1 cellular context compared by ENCODE assay signal in the genomic region with DNA sequence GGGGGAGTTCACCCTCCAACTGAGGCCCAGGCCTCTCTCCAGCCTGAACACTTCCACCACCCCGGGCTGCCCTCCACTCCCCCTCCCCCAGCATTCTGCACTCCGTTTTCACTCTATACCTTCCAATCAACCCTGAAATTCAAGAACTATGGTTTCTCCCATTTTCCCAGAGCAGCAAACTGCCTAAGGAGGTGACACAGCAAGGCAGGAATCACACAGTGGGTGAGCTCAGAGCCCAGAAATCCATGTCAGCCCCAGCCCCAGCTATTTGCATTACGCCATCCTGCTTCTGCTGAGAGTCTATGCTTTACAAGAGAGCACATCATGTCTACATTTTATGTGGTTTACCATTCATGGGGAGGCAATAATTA.
TF ChIP-seq lines count a peak whose summit lies in the region.

No MANE protein-coding gene starts in this region.

TF ChIP-seq in SK-N-SH, 30 proteins besides CTCF, POLR2A, EP300 and RAD21:
- TF ChIP-seq, protein P1, sequence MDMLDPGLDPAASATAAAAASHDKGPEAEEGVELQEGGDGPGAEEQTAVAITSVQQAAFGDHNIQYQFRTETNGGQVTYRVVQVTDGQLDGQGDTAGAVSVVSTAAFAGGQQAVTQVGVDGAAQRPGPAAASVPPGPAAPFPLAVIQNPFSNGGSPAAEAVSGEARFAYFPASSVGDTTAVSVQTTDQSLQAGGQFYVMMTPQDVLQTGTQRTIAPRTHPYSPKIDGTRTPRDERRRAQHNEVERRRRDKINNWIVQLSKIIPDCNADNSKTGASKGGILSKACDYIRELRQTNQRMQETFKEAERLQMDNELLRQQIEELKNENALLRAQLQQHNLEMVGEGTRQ (IDR thresholded peaks at IDR 0.05; ENCODE audit: borderline replicate concordance, low read depth, low read length) = no peak
- TF ChIP-seq, protein P2, sequence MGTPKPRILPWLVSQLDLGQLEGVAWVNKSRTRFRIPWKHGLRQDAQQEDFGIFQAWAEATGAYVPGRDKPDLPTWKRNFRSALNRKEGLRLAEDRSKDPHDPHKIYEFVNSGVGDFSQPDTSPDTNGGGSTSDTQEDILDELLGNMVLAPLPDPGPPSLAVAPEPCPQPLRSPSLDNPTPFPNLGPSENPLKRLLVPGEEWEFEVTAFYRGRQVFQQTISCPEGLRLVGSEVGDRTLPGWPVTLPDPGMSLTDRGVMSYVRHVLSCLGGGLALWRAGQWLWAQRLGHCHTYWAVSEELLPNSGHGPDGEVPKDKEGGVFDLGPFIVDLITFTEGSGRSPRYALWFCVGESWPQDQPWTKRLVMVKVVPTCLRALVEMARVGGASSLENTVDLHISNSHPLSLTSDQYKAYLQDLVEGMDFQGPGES (IDR thresholded peaks at IDR 0.05; ENCODE audit: low read depth, low read length) = no peak
- TF ChIP-seq ELF1 (IDR thresholded peaks at IDR 0.05) = no peak
- TF ChIP-seq POLR2AphosphoS5 (IDR thresholded peaks at IDR 0.05; ENCODE audit: low read depth, low read length) = no peak
- TF ChIP-seq, protein P3, sequence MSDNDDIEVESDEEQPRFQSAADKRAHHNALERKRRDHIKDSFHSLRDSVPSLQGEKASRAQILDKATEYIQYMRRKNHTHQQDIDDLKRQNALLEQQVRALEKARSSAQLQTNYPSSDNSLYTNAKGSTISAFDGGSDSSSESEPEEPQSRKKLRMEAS (IDR thresholded peaks at IDR 0.05; ENCODE audit: low read depth) = no peak
- no peak for TF ChIP-seq JUND (IDR thresholded peaks at IDR 0.05)
- TF ChIP-seq NRF1 (IDR thresholded peaks at IDR 0.05; ENCODE audit: low read depth, low read length) = no peak
- TF ChIP-seq, protein P4, sequence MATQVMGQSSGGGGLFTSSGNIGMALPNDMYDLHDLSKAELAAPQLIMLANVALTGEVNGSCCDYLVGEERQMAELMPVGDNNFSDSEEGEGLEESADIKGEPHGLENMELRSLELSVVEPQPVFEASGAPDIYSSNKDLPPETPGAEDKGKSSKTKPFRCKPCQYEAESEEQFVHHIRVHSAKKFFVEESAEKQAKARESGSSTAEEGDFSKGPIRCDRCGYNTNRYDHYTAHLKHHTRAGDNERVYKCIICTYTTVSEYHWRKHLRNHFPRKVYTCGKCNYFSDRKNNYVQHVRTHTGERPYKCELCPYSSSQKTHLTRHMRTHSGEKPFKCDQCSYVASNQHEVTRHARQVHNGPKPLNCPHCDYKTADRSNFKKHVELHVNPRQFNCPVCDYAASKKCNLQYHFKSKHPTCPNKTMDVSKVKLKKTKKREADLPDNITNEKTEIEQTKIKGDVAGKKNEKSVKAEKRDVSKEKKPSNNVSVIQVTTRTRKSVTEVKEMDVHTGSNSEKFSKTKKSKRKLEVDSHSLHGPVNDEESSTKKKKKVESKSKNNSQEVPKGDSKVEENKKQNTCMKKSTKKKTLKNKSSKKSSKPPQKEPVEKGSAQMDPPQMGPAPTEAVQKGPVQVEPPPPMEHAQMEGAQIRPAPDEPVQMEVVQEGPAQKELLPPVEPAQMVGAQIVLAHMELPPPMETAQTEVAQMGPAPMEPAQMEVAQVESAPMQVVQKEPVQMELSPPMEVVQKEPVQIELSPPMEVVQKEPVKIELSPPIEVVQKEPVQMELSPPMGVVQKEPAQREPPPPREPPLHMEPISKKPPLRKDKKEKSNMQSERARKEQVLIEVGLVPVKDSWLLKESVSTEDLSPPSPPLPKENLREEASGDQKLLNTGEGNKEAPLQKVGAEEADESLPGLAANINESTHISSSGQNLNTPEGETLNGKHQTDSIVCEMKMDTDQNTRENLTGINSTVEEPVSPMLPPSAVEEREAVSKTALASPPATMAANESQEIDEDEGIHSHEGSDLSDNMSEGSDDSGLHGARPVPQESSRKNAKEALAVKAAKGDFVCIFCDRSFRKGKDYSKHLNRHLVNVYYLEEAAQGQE (IDR thresholded peaks at IDR 0.05; ENCODE audit: low read depth, low read length) = no peak
- TF ChIP-seq GABPA (IDR thresholded peaks at IDR 0.05; ENCODE audit: low read depth) = no peak
- no peak for TF ChIP-seq GATA2 (CRISPR knock-in tag; IDR thresholded peaks at IDR 0.05)
- TF ChIP-seq MXI1 (IDR thresholded peaks at IDR 0.05; ENCODE audit: low read depth, low read length) = no peak
